1 cellular context compared by ENCODE assay signal in the genomic region with DNA sequence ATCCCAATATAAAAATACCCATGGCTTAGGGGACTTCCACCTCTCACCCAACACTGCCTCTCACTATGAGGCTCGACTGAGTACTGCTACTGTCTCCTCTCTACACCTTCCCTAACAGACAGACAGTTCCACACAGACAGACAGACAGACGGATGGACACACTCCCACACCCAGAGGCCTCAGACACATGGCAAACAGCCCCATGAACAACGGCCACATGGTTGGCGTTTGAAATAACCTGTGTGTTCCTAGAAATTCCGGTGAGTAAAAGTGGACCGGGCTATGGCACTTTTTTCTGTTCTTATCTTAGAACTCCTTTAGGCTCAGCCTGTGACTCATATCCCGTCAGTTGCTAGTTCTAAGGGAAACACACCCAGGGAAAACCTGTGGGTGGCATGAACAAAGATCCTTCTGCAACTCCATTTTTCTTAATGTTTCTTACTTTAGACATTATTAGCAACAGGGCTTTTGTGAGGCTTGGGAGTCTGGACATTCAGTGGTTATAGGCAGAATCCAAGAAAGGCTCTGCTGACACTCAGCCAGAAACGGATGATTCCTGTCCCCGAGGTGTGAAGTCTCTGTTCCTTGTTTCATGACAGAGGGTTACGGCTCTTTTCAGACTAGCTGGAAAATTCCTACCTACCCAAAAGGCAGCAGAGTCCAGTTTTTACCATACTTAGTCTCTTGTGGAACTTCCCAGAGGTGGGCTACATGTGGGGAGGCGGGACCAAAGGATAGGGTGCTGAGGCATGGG.
A peak's percentile ranks its signal among the peaks of the same experiment; 100 is the strongest.
TF ChIP-seq lines count a peak whose summit lies in the region.

No MANE protein-coding gene starts in this region.

TF ChIP-seq in K562, 482 proteins besides CTCF, POLR2A, EP300 and RAD21 (continued from another document and continues in another):
- peak; percentile 99 for TF ChIP-seq MGA (IDR thresholded peaks at IDR 0.05)
- TF ChIP-seq, protein P1, sequence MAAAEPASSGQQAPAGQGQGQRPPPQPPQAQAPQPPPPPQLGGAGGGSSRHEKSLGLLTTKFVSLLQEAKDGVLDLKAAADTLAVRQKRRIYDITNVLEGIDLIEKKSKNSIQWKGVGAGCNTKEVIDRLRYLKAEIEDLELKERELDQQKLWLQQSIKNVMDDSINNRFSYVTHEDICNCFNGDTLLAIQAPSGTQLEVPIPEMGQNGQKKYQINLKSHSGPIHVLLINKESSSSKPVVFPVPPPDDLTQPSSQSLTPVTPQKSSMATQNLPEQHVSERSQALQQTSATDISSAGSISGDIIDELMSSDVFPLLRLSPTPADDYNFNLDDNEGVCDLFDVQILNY (CRISPR knock-in tag; IDR thresholded peaks at IDR 0.05) = peak; percentile 88; the same call in 1 of the 2 replicates
- no peak; the same call in none of the 2 replicates for TF ChIP-seq TRIM28 (IDR thresholded peaks at IDR 0.05)
- TF ChIP-seq KDM1A (IDR thresholded peaks at IDR 0.05) = peak in 1 of 2 experiments; percentile 50; a peak in 2 of 4 replicates
- TF ChIP-seq EGR1 (conservative IDR thresholded peaks at IDR 0.05) = peak; percentile 88
- peak; percentile 83 for TF ChIP-seq BACH1 (tag; IDR thresholded peaks at IDR 0.05)
- TF ChIP-seq, protein P2, sequence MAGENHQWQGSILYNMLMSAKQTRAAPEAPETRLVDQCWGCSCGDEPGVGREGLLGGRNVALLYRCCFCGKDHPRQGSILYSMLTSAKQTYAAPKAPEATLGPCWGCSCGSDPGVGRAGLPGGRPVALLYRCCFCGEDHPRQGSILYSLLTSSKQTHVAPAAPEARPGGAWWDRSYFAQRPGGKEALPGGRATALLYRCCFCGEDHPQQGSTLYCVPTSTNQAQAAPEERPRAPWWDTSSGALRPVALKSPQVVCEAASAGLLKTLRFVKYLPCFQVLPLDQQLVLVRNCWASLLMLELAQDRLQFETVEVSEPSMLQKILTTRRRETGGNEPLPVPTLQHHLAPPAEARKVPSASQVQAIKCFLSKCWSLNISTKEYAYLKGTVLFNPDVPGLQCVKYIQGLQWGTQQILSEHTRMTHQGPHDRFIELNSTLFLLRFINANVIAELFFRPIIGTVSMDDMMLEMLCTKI (IDR thresholded peaks at IDR 0.05; ENCODE audit: partially characterized antibody) = no peak
- TF ChIP-seq SAFB2 (IDR thresholded peaks at IDR 0.05; ENCODE audit: borderline replicate concordance, low read depth, low read length, severe bottlenecking) = no peak
- 0 out of 2 replicates have a peak, but pooled peaks have one; percentile 62 for TF ChIP-seq ZNF668 (CRISPR knock-in tag; IDR thresholded peaks at IDR 0.05)
- no peak for TF ChIP-seq FUS (optimal IDR thresholded peaks at IDR 0.05; ENCODE audit: low read depth, low read length)
- TF ChIP-seq ESRRB (CRISPR knock-in tag; IDR thresholded peaks at IDR 0.05; ENCODE audit: borderline replicate concordance) = no peak
- peak; percentile 68 for TF ChIP-seq PKNOX1 (IDR thresholded peaks at IDR 0.05)
- TF ChIP-seq MXD1 (CRISPR knock-in tag; IDR thresholded peaks at IDR 0.05; ENCODE audit: borderline replicate concordance, poor library complexity, severe bottlenecking) = no peak
- TF ChIP-seq FOXP1 (CRISPR knock-in tag; IDR thresholded peaks at IDR 0.05) = peak; percentile 56; the same call in 1 of the 2 replicates
- peak in 1 of 2 experiments; percentile 90; a peak in 2 of 4 replicates for TF ChIP-seq HDAC1 (IDR thresholded peaks at IDR 0.05)
- TF ChIP-seq MEF2A (IDR thresholded peaks at IDR 0.05; ENCODE audit: control insufficient read depth, low read depth, low read length) = 0 out of 2 replicates have a peak, but pooled peaks have one; percentile 51
- TF ChIP-seq, protein P3, sequence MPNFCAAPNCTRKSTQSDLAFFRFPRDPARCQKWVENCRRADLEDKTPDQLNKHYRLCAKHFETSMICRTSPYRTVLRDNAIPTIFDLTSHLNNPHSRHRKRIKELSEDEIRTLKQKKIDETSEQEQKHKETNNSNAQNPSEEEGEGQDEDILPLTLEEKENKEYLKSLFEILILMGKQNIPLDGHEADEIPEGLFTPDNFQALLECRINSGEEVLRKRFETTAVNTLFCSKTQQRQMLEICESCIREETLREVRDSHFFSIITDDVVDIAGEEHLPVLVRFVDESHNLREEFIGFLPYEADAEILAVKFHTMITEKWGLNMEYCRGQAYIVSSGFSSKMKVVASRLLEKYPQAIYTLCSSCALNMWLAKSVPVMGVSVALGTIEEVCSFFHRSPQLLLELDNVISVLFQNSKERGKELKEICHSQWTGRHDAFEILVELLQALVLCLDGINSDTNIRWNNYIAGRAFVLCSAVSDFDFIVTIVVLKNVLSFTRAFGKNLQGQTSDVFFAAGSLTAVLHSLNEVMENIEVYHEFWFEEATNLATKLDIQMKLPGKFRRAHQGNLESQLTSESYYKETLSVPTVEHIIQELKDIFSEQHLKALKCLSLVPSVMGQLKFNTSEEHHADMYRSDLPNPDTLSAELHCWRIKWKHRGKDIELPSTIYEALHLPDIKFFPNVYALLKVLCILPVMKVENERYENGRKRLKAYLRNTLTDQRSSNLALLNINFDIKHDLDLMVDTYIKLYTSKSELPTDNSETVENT (CRISPR knock-in tag; IDR thresholded peaks at IDR 0.05) = no peak
- TF ChIP-seq RBFOX2 (IDR thresholded peaks at IDR 0.05; ENCODE audit: low read depth, low read length) = peak; percentile 39; the same call in 1 of the 2 replicates
- TF ChIP-seq ZKSCAN1 (IDR thresholded peaks at IDR 0.05; ENCODE audit: low read depth, low read length) = no peak
- TF ChIP-seq ZNF354B (CRISPR knock-in tag; IDR thresholded peaks at IDR 0.05) = no peak
- TF ChIP-seq, protein P4, sequence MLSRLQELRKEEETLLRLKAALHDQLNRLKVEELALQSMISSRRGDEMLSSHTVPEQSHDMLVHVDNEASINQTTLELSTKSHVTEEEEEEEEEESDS (CRISPR knock-in tag; IDR thresholded peaks at IDR 0.05) = no peak
- no peak for TF ChIP-seq NFATC3 (IDR thresholded peaks at IDR 0.05)
- no peak for TF ChIP-seq ELF1 (tag; IDR thresholded peaks at IDR 0.05)
- TF ChIP-seq KDM5B (IDR thresholded peaks at IDR 0.05; ENCODE audit: insufficient replicate concordance, low read depth, low read length) = no peak
- peak; percentile 93 for TF ChIP-seq BRD9 (IDR thresholded peaks at IDR 0.05; ENCODE audit: low read depth, partially characterized antibody)
- no peak for TF ChIP-seq BRF2 (IDR thresholded peaks at IDR 0.05; ENCODE audit: borderline replicate concordance, insufficient read depth, insufficient read length)
- no peak for TF ChIP-seq TFAM (CRISPR knock-in tag; conservative IDR thresholded peaks at IDR 0.05)
- no peak for TF ChIP-seq SMC3 (conservative IDR thresholded peaks at IDR 0.05; ENCODE audit: insufficient read depth, low read depth, low read length)
- TF ChIP-seq MTA1 (IDR thresholded peaks at IDR 0.05; ENCODE audit: borderline replicate concordance) = peak; percentile 72; the same call in 1 of the 2 replicates
- TF ChIP-seq NKRF (IDR thresholded peaks at IDR 0.05; ENCODE audit: borderline replicate concordance) = peak; percentile 35; the same call in 1 of the 2 replicates
